9 cellular contexts compared by ENCODE assay signal in genomic region chr18:23135679-23136325, GRCh38. TPM values are rescaled to one million over a fixed set of nuclear protein-coding genes. Genes with fewer than 3 reads are reported as not detected.
DNase-seq lines count a peak whose midpoint lies in the region; ATAC-seq, FAIRE-seq and TF ChIP-seq lines count a peak whose summit lies in the region.
"Had no signal": no experiment of that assay in that cellular context is flagged by ENCODE, and none has a peak within 500 bp of the region (broad histone marks: within the 10 kb centered on the region; RNA-seq: fewer than 3 reads in every experiment).

No MANE protein-coding gene starts in this region.

- peaks cover 9 to 10% of the 10 kb centered on the region in 2 experiments for H4K20me1 ChIP-seq in H1 (replicated peaks in 1 of 2; ENCODE audit: control insufficient read depth in 1 of 2, insufficient read depth in 2 of 2, low read length in 2 of 2)

- H3K79me1 ChIP-seq in H1 (ENCODE audit: low read depth, low read length), result peaks cover 12% of the 10 kb centered on the region; the same call in 1 of the 2 replicates

- H3K18ac ChIP-seq in H1 (ENCODE audit: extremely low read depth, low read length), result no peak overlapping the region; the same call in 1 of the 2 replicates

- peak; percentile 52 for DNase-seq in NCI-H82 (lab: John Stamatoyannopoulos, UW)
- DNase-seq in NCI-H82 treated with DMSO at 0.1 percent for 48 hours (lab: John Stamatoyannopoulos, UW; ENCODE audit: unreplicated experiment), result no peak
- DNase-seq in SW480 (ENCODE audit: low spot score), result peak; percentile 41
- no peak for DNase-seq in H1 (ENCODE audit: low read depth in 1 of 2, low spot score in 2 of 2)
- peak in 2 of 3 donors; percentile 36 to 70 for DNase-seq in mucosa of descending colon
- no peak for DNase-seq in NCI-H2029 treated with DMSO at 0.1 percent for 48 hours (lab: John Stamatoyannopoulos, UW)
- no peak for DNase-seq in RCC 7860 (ENCODE audit: low spot score)

- H2BK20ac ChIP-seq in H1 (ENCODE audit: low read length), result no peak overlapping the region

- no peak overlapping the region for H2AK5ac ChIP-seq in H1 (ENCODE audit: low read depth, low read length)

- TF ChIP-seq POLR2A in H1 (IDR thresholded peaks at IDR 0.05; ENCODE audit: control extremely low read depth in 1 of 2, low read depth in 2 of 2, low read length in 2 of 2), result no peak

- no peak for TF ChIP-seq RAD21 in H1 (IDR thresholded peaks at IDR 0.05 in 1 of 2, conservative IDR thresholded peaks at IDR 0.05 in 1 of 2; ENCODE audit: low read depth in 2 of 2, low read length in 2 of 2)

- H3K27ac ChIP-seq in H1 (ENCODE audit: low read depth, low read length), result no peak overlapping the region

- H3K9me3 ChIP-seq in H1 (ENCODE audit: insufficient read depth in 2 of 2, low read depth in 1 of 2, low read length in 1 of 2) (no peaks in the 10 kb centered on the region), mucosa of descending colon (no peaks in the 10 kb centered on the region)

- H3K4me1 ChIP-seq in H1 (replicated peaks in 1 of 4; ENCODE audit: control insufficient read depth in 3 of 4, insufficient read depth in 4 of 4, low read length in 3 of 4) (peaks cover 9 to 24% (median 16%) of the 10 kb centered on the region in 4 experiments), mucosa of descending colon (ENCODE audit: low read depth) (peaks cover 21% of the 10 kb centered on the region)

- CTCF ChIA-PET in H1 (lab: Charles Lee; ENCODE audit: partially characterized antibody), result interaction anchor here (1.7 to 3.2 kb wide), 2 partner anchors 71 to 72 kb away, joined by 5 to 9 read pairs; no protein-coding TSS in a partner anchor

- peak overlapping the region in 3 of 4 experiments; percentile 79 to 97 (median 80); a peak in 5 of 7 replicates for H3K9ac ChIP-seq in H1 (replicated peaks in 1 of 4; ENCODE audit: extremely low read depth in 1 of 4, low read depth in 3 of 4, low read length in 3 of 4)

- no peak overlapping the region for H2BK15ac ChIP-seq in H1 (ENCODE audit: low read length)

- no peak overlapping the region for H3K14ac ChIP-seq in H1 (ENCODE audit: insufficient read length)

- TF ChIP-seq CTCF in H1 (IDR thresholded peaks at IDR 0.05; ENCODE audit: control extremely low read depth in 1 of 3, insufficient read depth in 1 of 3, low read depth in 1 of 3, low read length in 3 of 3), result no peak
- no peak for TF ChIP-seq CTCF in mucosa of descending colon (IDR thresholded peaks at IDR 0.05)

- H3K36me3 ChIP-seq in H1 (ENCODE audit: control insufficient read depth in 2 of 4, insufficient read depth in 4 of 4, low read length in 3 of 4) (peaks cover 0 to 4% (median 0%) of the 10 kb centered on the region in 4 experiments; a peak in 1 of 8 replicates), mucosa of descending colon (ENCODE audit: low read depth) (no peaks in the 10 kb centered on the region)

- no peak overlapping the region for H3K56ac ChIP-seq in H1 (replicated peaks; ENCODE audit: insufficient read length, low read depth, low read length)

- H3K27me3 ChIP-seq in H1 (replicated peaks in 1 of 4; ENCODE audit: control insufficient read depth in 3 of 4, extremely low read depth in 1 of 4, insufficient read depth in 3 of 4, low read length in 3 of 4), result peaks cover 0 to 8% (median 2%) of the 10 kb centered on the region in 4 experiments; a peak in 3 of 7 replicates

- WGBS in H1 (ENCODE audit: extremely low coverage in 1 of 2, insufficient coverage in 1 of 2, insufficient read length in 1 of 2, insufficient replicate concordance in 2 of 2, low coverage in 1 of 2, low lambda C conversion rate in 2 of 2, missing lambda C conversion rate in 1 of 2), 2 experiments, result 1% methylated on average over 59 of the region's 112 CpGs; no CpG with 5 or more reads in 1 of the 2 experiments

- no peak overlapping the region for H4K5ac ChIP-seq in H1 (ENCODE audit: insufficient read length, low read depth, low read length)

- POLR2A ChIA-PET in H1 (lab: Charles Lee; ENCODE audit: partially characterized antibody), result interaction anchor here (1.5 to 5.6 kb wide), 11 partner anchors 12 to 125 kb away, joined by 3 to 46 read pairs (median 6); no protein-coding TSS in a partner anchor

- H2BK12ac ChIP-seq in H1 (ENCODE audit: low read depth, low read length), result no peak overlapping the region

- peaks cover 25% of the 10 kb centered on the region for H3K23me2 ChIP-seq in H1 (ENCODE audit: low read depth, low read length)

- H4K8ac ChIP-seq in H1 (ENCODE audit: extremely low read depth, insufficient read depth, low read length), result peak overlapping the region; percentile 77

- peak; percentile 13 for ATAC-seq in HG02870 (IDR thresholded peaks at IDR 0.05; ENCODE audit: unreplicated experiment)
- peak; percentile 60 for ATAC-seq in mucosa of descending colon

- peak overlapping the region; percentile 94 to 97 for H3K4me2 ChIP-seq in H1 (ENCODE audit: insufficient read depth in 1 of 2, low read depth in 2 of 2, low read length in 2 of 2)

- peak overlapping the region; percentile 10; the same call in 1 of the 2 replicates for H2BK5ac ChIP-seq in H1 (ENCODE audit: low read depth, low read length)

- no peak overlapping the region for H4K91ac ChIP-seq in H1 (replicated peaks; ENCODE audit: insufficient read length, low read length)

- H3K23ac ChIP-seq in H1 (ENCODE audit: insufficient read length), result no peak overlapping the region

- no peak overlapping the region for H3K4ac ChIP-seq in H1 (replicated peaks; ENCODE audit: insufficient read length, low read depth, low read length)

- no peak overlapping the region for H2BK120ac ChIP-seq in H1 (replicated peaks; ENCODE audit: low read depth, low read length)

- peak overlapping the region; percentile 69 to 84 (median 74) for H3K4me3 ChIP-seq in H1 (ENCODE audit: extremely low read depth in 1 of 4, insufficient read depth in 2 of 4, low read depth in 3 of 4, low read length in 4 of 4)
- peak overlapping the region; percentile 30 for H3K4me3 ChIP-seq in mucosa of descending colon

- intact Hi-C loops in mucosa of descending colon (cut with DNase I, micrococcal nuclease), result loop anchor here (5.0 to 10.0 kb wide), 2 partner anchors 199 to 239 kb away; no protein-coding TSS in a partner anchor

- no peak for TF ChIP-seq EP300 in H1 (IDR thresholded peaks at IDR 0.05; ENCODE audit: borderline replicate concordance in 1 of 2, low read depth in 2 of 2, low read length in 2 of 2)

- no peak overlapping the region for H2AFZ ChIP-seq in H1 (ENCODE audit: low read length)

- H3K79me2 ChIP-seq in H1 (ENCODE audit: control insufficient read depth in 1 of 2, insufficient read depth in 2 of 2, low read length in 2 of 2), result peaks cover 21 to 47% of the 10 kb centered on the region in 2 experiments

- FAIRE-seq in H1 (lab: Jason Lieb, UNC), result no peak
- FAIRE-seq in RCC 7860 (lab: Jason Lieb, UNC), result no peak
- FAIRE-seq: G401.6 had no signal

TF ChIP-seq in H1, 55 proteins besides CTCF, POLR2A, EP300 and RAD21:
- peak; percentile 50 for TF ChIP-seq TAF7 (optimal IDR thresholded peaks at IDR 0.05; ENCODE audit: borderline replicate concordance, low read depth, low read length)
- peak; percentile 7; the same call in 1 of the 2 replicates for TF ChIP-seq RBBP5 (IDR thresholded peaks at IDR 0.05; ENCODE audit: borderline replicate concordance, low read depth, low read length)
- 0 out of 2 replicates have a peak, but pooled peaks have one; percentile 67 for TF ChIP-seq POLR2AphosphoS5 (IDR thresholded peaks at IDR 0.05; ENCODE audit: low read depth, low read length)
- TF ChIP-seq YY1 (IDR thresholded peaks at IDR 0.05; ENCODE audit: low read depth, low read length), result peak; percentile 74; the same call in 1 of the 2 replicates
- no peak for TF ChIP-seq GTF2F1 (IDR thresholded peaks at IDR 0.05; ENCODE audit: borderline replicate concordance, low read depth, low read length)
- no peak for TF ChIP-seq USF2 (IDR thresholded peaks at IDR 0.05; ENCODE audit: low read length)
- TF ChIP-seq RXRA (IDR thresholded peaks at IDR 0.05; ENCODE audit: insufficient read depth, low read depth, low read length), result no peak
- no peak for TF ChIP-seq CBX5 (IDR thresholded peaks at IDR 0.05; ENCODE audit: low read depth, low read length)
- TF ChIP-seq TAF1 (IDR thresholded peaks at IDR 0.05; ENCODE audit: low read depth, low read length), result peak; percentile 35

RNA-seq across cellular contexts. Expression of gene CABLES1, which starts 0.5 kb away (rescaled TPM):
- total RNA-seq in H1 (2021; fragmentation: NEBNext Ultra II Directional; extraction: Animal tissue kit (Norgen Biotek cat#: 25700)), result 26.4 and 28.0 TPM in 2 replicates
- 8.3 and 9.2 TPM in 2 replicates for polyA plus RNA-seq in H1 (2011; rRNA removed)
- polyA plus RNA-seq in H1 (2011; cell fraction: cytosol; rRNA removed), result 9.1 TPM
- 17.4 TPM for polyA plus RNA-seq in H1 (2011; cell fraction: nucleus; rRNA removed)
- 15.3 to 18.2 TPM (median 16.6 TPM) in 4 replicates for polyA plus RNA-seq in H1 (2012, experiment 1 of 2)
- 11.8 TPM for polyA plus RNA-seq in H1 (2012, experiment 2 of 2)
- polyA plus RNA-seq in H1 (2013, experiment 1 of 2), result 11.0 TPM
- polyA plus RNA-seq in H1 (2013, experiment 2 of 2), result 9.9 TPM
- polyA minus RNA-seq in H1 (2011; rRNA and poly(A)+ RNA removed), result 13.6 and 21.1 TPM in 2 replicates
- 15.0 TPM for polyA minus RNA-seq in H1 (2011; cell fraction: cytosol; rRNA and poly(A)+ RNA removed)
- 27.9 TPM for polyA minus RNA-seq in H1 (2011; cell fraction: nucleus; rRNA and poly(A)+ RNA removed)
- 10 to 100 TPM in 2 of 3 donors, 1 to 10 TPM in 1; 8.1 to 13.0 (median 11.6) TPM for total RNA-seq in mucosa of descending colon

Comparison
In these comparisons a context has a peak if more than half of its experiments do, and no peak if none do; other contexts are left out.
1. DNase-seq: peak in NCI-H82 (single experiment), SW480 (single experiment) and mucosa of descending colon (2 of 3); none in NCI-H82 treated with DMSO at 0.1 percent for 48 hours (single experiment), H1 (0 of 2), NCI-H2029 treated with DMSO at 0.1 percent for 48 hours (single experiment) and RCC 7860 (single experiment).